Comparison of ENCODE assay signal across 20 cellular contexts in genomic region chr7:67392596-67393438, GRCh38.
DNase-seq lines count a peak whose midpoint lies in the region; ATAC-seq and TF ChIP-seq lines count a peak whose summit lies in the region.
"Had no signal": no experiment of that assay in that cellular context is flagged by ENCODE, and none has a peak within 500 bp of the region (broad histone marks: within the 10 kb centered on the region; RNA-seq: fewer than 3 reads in every experiment).

No MANE protein-coding gene starts in this region.

- H3K36me3 Mint-ChIP-seq in chondrocyte (ENCODE audit: low read depth), result no peaks in the 10 kb centered on the region
- H3K36me3 Mint-ChIP-seq in nephron progenitor cell (ENCODE audit: low read depth), result no peaks in the 10 kb centered on the region
- H3K36me3 Mint-ChIP-seq: CD14-positive monocyte had no signal

- H3K36me3 ChIP-seq in right lobe of liver, result no peaks in the 10 kb centered on the region
- H3K36me3 ChIP-seq: suprapubic skin had no signal

- H3K4me3 ChIP-seq in right lobe of liver, result no peak overlapping the region
- H3K4me3 ChIP-seq: suprapubic skin had no signal

- intact Hi-C loops in right lobe of liver (cut with DNase I), result no loop called here

- H3K4me1 ChIP-seq in right lobe of liver, result no peaks in the 10 kb centered on the region
- H3K4me1 ChIP-seq: suprapubic skin had no signal

- TF ChIP-seq POLR2A in right lobe of liver (IDR thresholded peaks at IDR 0.05), result no peak

- H3K27ac ChIP-seq in right lobe of liver, result no peak overlapping the region
- H3K27ac ChIP-seq: suprapubic skin, VCaP had no signal

- H3K27me3 Mint-ChIP-seq in chondrocyte (ENCODE audit: low read depth) (peaks cover 17% of the 10 kb centered on the region), nephron progenitor cell (ENCODE audit: low read depth, poor library complexity) (peaks cover 7% of the 10 kb centered on the region)
- H3K27me3 Mint-ChIP-seq: IgD-negative memory B cell had no signal

- ATAC-seq in right lobe of liver, result no peak
- ATAC-seq: HCT116, left ventricle myocardium superior had no signal

- H3K9me3 ChIP-seq in right lobe of liver, result no peaks in the 10 kb centered on the region

- DNase-seq in NCI-H510A treated with DMSO at 0.1 percent for 48 hours (lab: John Stamatoyannopoulos, UW), result peak; percentile 31
- no peak for DNase-seq in NCI-H510A (lab: John Stamatoyannopoulos, UW)
- DNase-seq in NCI-H1092 (lab: John Stamatoyannopoulos, UW), result peak; percentile 5
- DNase-seq in chondrocyte (ENCODE audit: low spot score), result peak; percentile 10
- no peak for DNase-seq in nephron progenitor cell
- no peak for DNase-seq in activated CD4-positive, alpha-beta T cell treated with anti-CD3 and anti-CD28 coated beads, Interleukin-2, amount 50 U/mL, for 1 hour
- no peak for DNase-seq in superior temporal gyrus (ENCODE audit: extremely low spot score)
- no peak for DNase-seq in right lobe of liver
- DNase-seq: activated CD4-positive, alpha-beta T cell treated with anti-CD3 and anti-CD28 coated beads, Interleukin-2, amount 50 U/mL, for 48 hours; activated naive CD4-positive, alpha-beta T cell treated with anti-CD3 and anti-CD28 coated beads for 36 hours; caudate nucleus; DMS 273 treated with DMSO at 0.1 percent for 48 hours; left ventricle myocardium superior; NCI-H226; SHP77 had no signal

- no peaks in the 10 kb centered on the region for H3K27me3 ChIP-seq in right lobe of liver
- H3K27me3 ChIP-seq: suprapubic skin had no signal

- H3K4me1 Mint-ChIP-seq in chondrocyte (ENCODE audit: low read depth) (no peaks in the 10 kb centered on the region), nephron progenitor cell (peaks cover 5% of the 10 kb centered on the region)
- H3K4me1 Mint-ChIP-seq: CD14-positive monocyte, IgD-negative memory B cell had no signal

- TF ChIP-seq CTCF in chondrocyte (IDR thresholded peaks at IDR 0.05), result no peak
- no peak for TF ChIP-seq CTCF in nephron progenitor cell (IDR thresholded peaks at IDR 0.05)
- no peak for TF ChIP-seq CTCF in right lobe of liver (IDR thresholded peaks at IDR 0.05)

- 50% methylated on average over 15 of the region's 16 CpGs for WGBS in right lobe of liver (ENCODE audit: insufficient coverage, low coverage, low lambda C conversion rate, missing lambda C conversion rate)

- H3K27ac Mint-ChIP-seq in chondrocyte (ENCODE audit: unreplicated experiment), result no peak overlapping the region
- no peak overlapping the region for H3K27ac Mint-ChIP-seq in nephron progenitor cell
- H3K27ac Mint-ChIP-seq: activated naive CD4-positive, alpha-beta T cell treated with anti-CD3 and anti-CD28 coated beads for 36 hours; CD14-positive monocyte; IgD-negative memory B cell had no signal

- H3K4me3 Mint-ChIP-seq in chondrocyte (ENCODE audit: unreplicated experiment), result no peak overlapping the region
- peak overlapping the region; percentile 48 for H3K4me3 Mint-ChIP-seq in nephron progenitor cell
- H3K4me3 Mint-ChIP-seq: activated naive CD4-positive, alpha-beta T cell treated with anti-CD3 and anti-CD28 coated beads for 36 hours; CD14-positive monocyte; IgD-negative memory B cell had no signal

- peaks cover 4% of the 10 kb centered on the region for H3K9me3 Mint-ChIP-seq in chondrocyte (ENCODE audit: low read depth)
- peaks cover 4% of the 10 kb centered on the region for H3K9me3 Mint-ChIP-seq in nephron progenitor cell

Comparison
In these comparisons a context has a peak if more than half of its experiments do, and no peak if none do; other contexts are left out.
1. DNase-seq: peak in NCI-H510A treated with DMSO at 0.1 percent for 48 hours (single experiment), NCI-H1092 (single experiment) and chondrocyte (single experiment); none in NCI-H510A (single experiment), nephron progenitor cell (single experiment), activated CD4-positive, alpha-beta T cell treated with anti-CD3 and anti-CD28 coated beads, Interleukin-2, amount 50 U/mL, for 1 hour (single experiment), superior temporal gyrus (single experiment) and right lobe of liver (0 of 3).